In genomic region chr6:133983099-133983939, GRCh38 we compare ENCODE assay signal across 8 cellular contexts. TPM values are rescaled to one million over a fixed set of nuclear protein-coding genes. Genes with fewer than 3 reads are reported as not detected.
A peak's percentile ranks its signal among the peaks of the same experiment; 100 is the strongest.
DNase-seq lines count a peak whose midpoint lies in the region; ATAC-seq, FAIRE-seq and TF ChIP-seq lines count a peak whose summit lies in the region.

No MANE protein-coding gene starts in this region.

- no peak overlapping the region for H3K4me3 ChIP-seq in bronchial epithelial cell (ENCODE audit: low read depth, low read length)

- peaks cover 3% of the 10 kb centered on the region for H3K36me3 ChIP-seq in bronchial epithelial cell (ENCODE audit: control insufficient read depth, insufficient read depth, low read length)

- peak; percentile 48 for DNase-seq in T-helper 22 cell (ENCODE audit: low read depth)
- peak; percentile 27 for DNase-seq in bronchial epithelial cell (ENCODE audit: low read depth)
- peak; percentile 13 to 29 (median 26) for DNase-seq in stimulated activated CD4-positive, alpha-beta T cell treated with anti-CD3 and anti-CD28 coated beads, TNF-alpha, amount 100 ng/mL, for 48 hours (ENCODE audit: low read depth in 3 of 3)
- no peak for DNase-seq in DMS114 treated with DMSO at 0.1 percent for 48 hours (lab: John Stamatoyannopoulos, UW; ENCODE audit: unreplicated experiment)

- no peaks in the 10 kb centered on the region for H3K27me3 ChIP-seq in bronchial epithelial cell (ENCODE audit: control insufficient read depth, insufficient read depth, low read length)

- FAIRE-seq in bronchial epithelial cell (lab: Jason Lieb, UNC): no peak

- peak; percentile 54 for ATAC-seq in HG02678 (IDR thresholded peaks at IDR 0.05; ENCODE audit: unreplicated experiment)
- no peak for ATAC-seq in GM19328 (IDR thresholded peaks at IDR 0.05; ENCODE audit: unreplicated experiment)
- no peak for ATAC-seq in HG02938 (IDR thresholded peaks at IDR 0.05; ENCODE audit: unreplicated experiment)
- no peak for ATAC-seq in HG03457 (IDR thresholded peaks at IDR 0.05; ENCODE audit: unreplicated experiment)

- no peak for TF ChIP-seq CTCF in bronchial epithelial cell (IDR thresholded peaks at IDR 0.05; ENCODE audit: insufficient read depth, low read length, severe bottlenecking)

RNA-seq across cellular contexts. Expression of gene TBPL1, which starts 30.3 kb away (rescaled TPM):
- 15.9 and 18.4 TPM in 2 replicates for total RNA-seq in bronchial epithelial cell
